In genomic region chr4:19187709-19188108, GRCh38 we compare ENCODE assay signal across 25 cellular contexts.
"Had no signal": no experiment of that assay in that cellular context is flagged by ENCODE, and none has a peak within 500 bp of the region (broad histone marks: within the 10 kb centered on the region; RNA-seq: fewer than 3 reads in every experiment).

No MANE protein-coding gene starts in this region.

- DNase-seq: activated CD4-positive, alpha-beta T cell treated with anti-CD3 and anti-CD28 coated beads for 48 hours; activated CD4-positive, alpha-beta T cell treated with anti-CD3 and anti-CD28 coated beads, Interleukin-2, amount 50 U/mL, for 48 hours; activated CD8-positive, alpha-beta memory T cell treated with anti-CD3 and anti-CD28 coated beads, Interleukin-2, amount 50 U/mL, for 4 hours; activated effector memory CD4-positive, alpha-beta T cell treated with anti-CD3 and anti-CD28 coated beads, Interleukin-2, amount 50 U/mL, for 16 hours; activated naive CD4-positive, alpha-beta T cell treated with anti-CD3 and anti-CD28 coated beads, Interleukin-2, amount 10 ng/mL, durations not matched to agents 7 days and 5 days; activated naive CD8-positive, alpha-beta T cell treated with anti-CD3 and anti-CD28 coated beads, Interleukin-2, amount 10 ng/mL, durations not matched to agents 7 days and 5 days; activated T-cell treated with anti-CD3 and anti-CD28 coated beads, Interleukin-2, amount 50 U/mL, for 1 hour; cerebellar nuclear complex; cortex of kidney; effector memory CD8-positive, alpha-beta T cell; foreskin fibroblast; head of caudate nucleus; hypothalamus; immature natural killer cell; kidney; nephron progenitor cell; nucleus accumbens; stimulated activated CD4-positive, alpha-beta T cell treated with anti-CD3 and anti-CD28 coated beads, Interleukin-2, amount 100 ng/mL, for 48 hours; stimulated activated naive CD8-positive, alpha-beta T cell treated with anti-CD3 and anti-CD28 coated beads, Interleukin-15, Interleukin-2, amounts not matched to agents 100 U/mL and 50 U/mL, for 24 hours; T-helper 9 cell; testis; WERI-Rb-1 had no signal

- H3K27ac ChIP-seq: ascending aorta, cardiac muscle cell, parathyroid adenoma, testis, WERI-Rb-1 had no signal

- H3K36me3 ChIP-seq: ascending aorta, cardiac muscle cell, WERI-Rb-1 had no signal

- H2AFZ ChIP-seq: parathyroid adenoma had no signal

- H3K4me1 ChIP-seq: ascending aorta, parathyroid adenoma, testis had no signal

- H3K9ac ChIP-seq: parathyroid adenoma had no signal

- H3K27me3 ChIP-seq: ascending aorta, cardiac muscle cell, testis had no signal

- H3K4me3 ChIP-seq: ascending aorta, cardiac muscle cell, testis had no signal

- H3K9me3 ChIP-seq: ascending aorta, testis had no signal
